ENCODE assay signal across 25 cellular contexts in genomic region chr7:35019179-35019729, GRCh38.
"Had no signal": no experiment of that assay in that cellular context is flagged by ENCODE, and none has a peak within 500 bp of the region (broad histone marks: within the 10 kb centered on the region; RNA-seq: fewer than 3 reads in every experiment).

No MANE protein-coding gene starts in this region.

- H3K9me3 ChIP-seq: left lung, right lobe of liver, stomach, suprapubic skin, tibial nerve had no signal

- H3K4me3 ChIP-seq: hepatocyte, left lung, lung, right lobe of liver, smooth muscle cell, stomach, suprapubic skin, tibial nerve had no signal

- H3K4me3 Mint-ChIP-seq: activated naive CD4-positive, alpha-beta T cell treated with anti-CD3 and anti-CD28 coated beads, Interleukin-2, amount 10 ng/mL, durations not matched to agents 7 days and 5 days; dendritic cell treated with granulocyte-macrophage colony-stimulating factor and Interleukin-4, amounts not matched to agents 40 ng/mL and 50 ng/mL, for 4 days; immature natural killer cell; neural crest cell; stimulated activated memory B cell treated with anti-CD40 and anti-IgM and Interleukin-4, amounts not matched to agents 10 μg/mL and 1 μg/mL and 100 μg/mL, for 72 hours had no signal

- H3K27ac Mint-ChIP-seq: activated naive CD4-positive, alpha-beta T cell treated with anti-CD3 and anti-CD28 coated beads, Interleukin-2, amount 10 ng/mL, durations not matched to agents 7 days and 5 days; dendritic cell treated with granulocyte-macrophage colony-stimulating factor and Interleukin-4, amounts not matched to agents 40 ng/mL and 50 ng/mL, for 4 days; stimulated activated memory B cell treated with anti-CD40 and anti-IgM and Interleukin-4, amounts not matched to agents 10 μg/mL and 1 μg/mL and 100 μg/mL, for 72 hours had no signal

- H3K4me1 Mint-ChIP-seq: activated naive CD4-positive, alpha-beta T cell treated with anti-CD3 and anti-CD28 coated beads, Interleukin-2, amount 10 ng/mL, durations not matched to agents 7 days and 5 days had no signal

- H3K27me3 ChIP-seq: foreskin keratinocyte, hepatocyte, left lung, right lobe of liver, stomach, suprapubic skin, tibial nerve had no signal

- H2AFZ ChIP-seq: hepatocyte had no signal

- H3K9me3 Mint-ChIP-seq: activated naive CD4-positive, alpha-beta T cell treated with anti-CD3 and anti-CD28 coated beads, Interleukin-2, amount 10 ng/mL, durations not matched to agents 7 days and 5 days; dendritic cell treated with granulocyte-macrophage colony-stimulating factor and Interleukin-4, amounts not matched to agents 40 ng/mL and 50 ng/mL, for 4 days; immature natural killer cell; naive B cell; stimulated activated memory B cell treated with anti-CD40 and anti-IgM and Interleukin-4, amounts not matched to agents 10 μg/mL and 1 μg/mL and 100 μg/mL, for 72 hours had no signal

- H3K27me3 Mint-ChIP-seq: dendritic cell treated with granulocyte-macrophage colony-stimulating factor and Interleukin-4, amounts not matched to agents 40 ng/mL and 50 ng/mL, for 4 days; naive B cell; stimulated activated memory B cell treated with anti-CD40 and anti-IgM and Interleukin-4, amounts not matched to agents 10 μg/mL and 1 μg/mL and 100 μg/mL, for 72 hours had no signal

- H3K4me1 ChIP-seq: foreskin keratinocyte, left lung, right lobe of liver, suprapubic skin, tibial nerve had no signal

- H3K4me2 ChIP-seq: hepatocyte had no signal

- H3K27ac ChIP-seq: foreskin keratinocyte, hepatocyte, left lung, right lobe of liver, stomach, suprapubic skin, tibial nerve had no signal

- DNase-seq: activated CD4-positive, alpha-beta T cell treated with anti-CD3 and anti-CD28 coated beads, Interleukin-2, amount 50 U/mL, for 48 hours; activated CD8-positive, alpha-beta memory T cell treated with anti-CD3 and anti-CD28 coated beads, Interleukin-2, amount 50 U/mL, for 48 hours; activated effector memory CD4-positive, alpha-beta T cell treated with anti-CD3 and anti-CD28 coated beads, Interleukin-2, amount 50 U/mL, for 16 hours; activated naive CD4-positive, alpha-beta T cell treated with anti-CD3 and anti-CD28 coated beads, Interleukin-2, amount 10 ng/mL, durations not matched to agents 7 days and 5 days; activated T-cell treated with anti-CD3 and anti-CD28 coated beads, Interleukin-2, amount 50 U/mL, for 48 hours; amygdala; effector CD4-positive, alpha-beta T cell; foreskin keratinocyte; glutamatergic neuron; immature natural killer cell; kidney glomerular epithelial cell; left lung; naive B cell; occipital lobe; right lobe of liver; stimulated activated CD4-positive, alpha-beta T cell treated with anti-CD3 and anti-CD28 coated beads, Interleukin-15, amount 100 ng/mL, for 24 hours; stomach had no signal

- ATAC-seq: foreskin keratinocyte; left lung; right lobe of liver; stimulated activated memory B cell treated with anti-CD40 and anti-IgM and Interleukin-4, amounts not matched to agents 10 μg/mL and 1 μg/mL and 100 μg/mL, for 72 hours had no signal
